1 cellular context compared by ENCODE assay signal in genomic region chr10:86691333-86692022, GRCh38.
TF ChIP-seq lines count a peak whose summit lies in the region.

No MANE protein-coding gene starts in this region.

TF ChIP-seq in H1, 55 proteins besides CTCF, POLR2A, EP300 and RAD21:
- TF ChIP-seq TAF1 (IDR thresholded peaks at IDR 0.05; ENCODE audit: low read depth, low read length) (no peak), BCL11A (IDR thresholded peaks at IDR 0.05; ENCODE audit: low read depth in 2 of 2, low read length in 2 of 2) (no peak), JUN (IDR thresholded peaks at IDR 0.05; ENCODE audit: low read depth, low read length) (no peak), CEBPB (IDR thresholded peaks at IDR 0.05; ENCODE audit: low read depth, low read length) (no peak), TEAD4 (IDR thresholded peaks at IDR 0.05; ENCODE audit: low read depth, low read length) (no peak), CHD1 (IDR thresholded peaks at IDR 0.05; ENCODE audit: low read depth, low read length) (no peak), CTBP2 (IDR thresholded peaks at IDR 0.05; ENCODE audit: borderline replicate concordance, insufficient read depth, insufficient read length, low read length) (no peak), GTF2F1 (IDR thresholded peaks at IDR 0.05; ENCODE audit: borderline replicate concordance, low read depth, low read length) (no peak), POLR2AphosphoS5 (IDR thresholded peaks at IDR 0.05; ENCODE audit: low read depth, low read length) (no peak), SP2 (IDR thresholded peaks at IDR 0.05; ENCODE audit: low read length) (no peak), CREB1 (IDR thresholded peaks at IDR 0.05) (no peak), RNF2 (IDR thresholded peaks at IDR 0.05; ENCODE audit: borderline replicate concordance, low read depth, low read length, missing control alignments, poor library complexity, severe bottlenecking) (no peak), BACH1 (IDR thresholded peaks at IDR 0.05; ENCODE audit: low read length) (no peak)
